ENCODE assay signal across 8 cellular contexts in the genomic region with DNA sequence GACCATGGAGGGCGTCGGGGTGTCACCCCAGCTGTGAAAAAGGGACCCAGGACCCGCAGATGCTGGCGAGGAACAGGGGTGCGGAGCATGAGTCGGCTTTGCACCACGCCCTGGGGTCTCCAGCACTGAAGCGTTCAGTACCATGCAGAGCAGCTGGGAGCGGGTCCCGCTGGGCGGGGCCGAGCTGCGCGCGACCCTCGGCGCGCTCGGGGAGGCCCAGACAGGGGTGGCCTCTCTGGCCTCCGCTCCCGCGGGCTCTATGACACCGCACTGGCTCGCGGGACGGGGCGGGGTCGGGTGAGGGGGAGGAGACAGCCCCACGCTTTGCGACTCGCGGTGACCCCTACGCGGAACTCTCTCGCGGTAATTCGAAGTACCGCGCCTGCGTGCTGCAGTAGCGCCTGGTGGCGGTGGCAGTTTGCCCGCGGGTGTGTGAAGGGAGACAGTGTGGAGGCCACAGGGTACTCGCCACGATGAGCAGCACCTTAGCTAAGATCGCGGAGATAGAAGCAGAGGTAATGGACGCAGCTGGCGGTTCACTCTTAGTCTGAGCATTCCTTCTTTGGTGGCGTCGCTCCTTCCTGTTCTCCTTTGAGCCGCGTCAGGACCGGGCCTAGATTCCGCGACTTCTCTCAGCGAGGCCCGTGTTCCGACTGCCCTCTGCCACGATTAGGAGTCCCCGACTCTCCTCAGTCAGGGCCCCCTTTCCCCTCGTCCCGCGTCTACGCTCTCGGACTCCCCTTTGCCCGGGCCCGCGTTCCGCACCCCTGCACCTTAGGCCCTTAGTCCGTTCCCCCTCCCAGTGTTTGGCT. TPM values are rescaled to one million over a fixed set of nuclear protein-coding genes. Genes with fewer than 3 reads are reported as not detected.
DNase-seq lines count a peak whose midpoint lies in the region; ATAC-seq and TF ChIP-seq lines count a peak whose summit lies in the region.

Gene DRG1, plus strand, starts transcription at position 394 of the 812 bp plus-strand sequence. Its CDS starts 80 bp downstream, at position 474.

- peaks cover 9 to 48% (median 22%) of the 10 kb centered on the region in 6 donors for H3K4me1 ChIP-seq in spleen

- POLR2A ChIA-PET in AG04450 (lab: Yijun Ruan, JAX) = interaction anchor here (0.5 to 1.1 kb wide), 5 partner anchors 17 to 240 kb away, joined by 3 to 5 read pairs (median 4); partner anchors contain the start of gene PATZ1
- POLR2A ChIA-PET in WTC11 (lab: Charles Lee) = interaction anchor here (1.0 to 1.5 kb wide), 2 partner anchors 53 to 86 kb away, joined by 3 to 9 read pairs; partner anchors contain the start of gene PATZ1

- H3K27me3 Mint-ChIP-seq in WTC11 (ENCODE audit: low read depth) = peaks cover 1% of the 10 kb centered on the region; the same call in 1 of the 2 replicates
- H3K27me3 Mint-ChIP-seq in immature natural killer cell (ENCODE audit: low read depth in 3 of 3) = peaks cover under 1 to 3% (median 2%) of the 10 kb centered on the region in 3 donors

- ATAC-seq in GM18907 (IDR thresholded peaks at IDR 0.05; ENCODE audit: unreplicated experiment) (peak; percentile 92), HG03159 (IDR thresholded peaks at IDR 0.05; ENCODE audit: unreplicated experiment) (peak; percentile 91), WTC11 (peak; percentile 99)

- TF ChIP-seq CTCF in AG04450 (IDR thresholded peaks at IDR 0.05; ENCODE audit: low read depth, low read length) (no peak), WTC11 (IDR thresholded peaks at IDR 0.05) (no peak), cardiac fibroblast (IDR thresholded peaks at IDR 0.05; ENCODE audit: low read depth, low read length) (no peak), spleen (IDR thresholded peaks at IDR 0.05 in 8 of 11, conservative IDR thresholded peaks at IDR 0.05 in 3 of 11) (peak in 8 of 11 experiments; percentile 12 to 53 (median 40))

- peak within 1 kb of the TSS; percentile 68 for H3K27ac ChIP-seq in AG04450 (ENCODE audit: low read depth, low read length)
- peak within 1 kb of the TSS; percentile 73 to 91 (median 84) for H3K27ac ChIP-seq in spleen

- H3K9me3 Mint-ChIP-seq in WTC11 = peaks cover 2% of the 10 kb centered on the region
- no peaks in the 10 kb centered on the region for H3K9me3 Mint-ChIP-seq in immature natural killer cell

- intact Hi-C loops in spleen (cut with DNase I; ENCODE audit: low total_unique reads) = loop anchor here (5.0 kb wide), 1 partner anchor 52 kb away; the partner anchor contains the start of gene PATZ1

- DNase-seq in AG04450 (ENCODE audit: low read depth, low spot score) (peak; percentile 81), NCI-H2227 treated with DMSO at 0.1 percent for 48 hours (lab: John Stamatoyannopoulos, UW) (peak; percentile 84), WTC11 (ENCODE audit: low spot score) (peak; percentile 96), cardiac fibroblast (ENCODE audit: low read depth in 2 of 2) (peak; percentile 95 to 97), immature natural killer cell (peak; percentile 96), spleen (peak; percentile 99)

- H3K27me3 ChIP-seq in AG04450 (ENCODE audit: control insufficient read depth, insufficient read depth, low read length) = no peaks in the 10 kb centered on the region
- H3K27me3 ChIP-seq in spleen (replicated peaks in 1 of 7) = no peaks in the 10 kb centered on the region

- peaks cover 18% of the 10 kb centered on the region for H3K36me3 Mint-ChIP-seq in WTC11
- peaks cover 5 to 10% (median 6%) of the 10 kb centered on the region in 3 donors for H3K36me3 Mint-ChIP-seq in immature natural killer cell

- WGBS in spleen, 5 donors = 0 to 1% (median 1%) methylated on average over 59 to 72 of the region's 72 CpGs

- CTCF ChIA-PET in AG04450 (lab: Charles Lee) = interaction anchor here (1.1 kb wide), 1 partner anchor 86 kb away, joined by 3 read pairs; no protein-coding TSS in a partner anchor
- CTCF ChIA-PET in WTC11 (lab: Charles Lee) = interaction anchor here (1.0 to 1.2 kb wide), 2 partner anchors 53 to 266 kb away, joined by 3 to 7 read pairs; partner anchors contain the start of gene PATZ1

- TF ChIP-seq POLR2A in spleen (IDR thresholded peaks at IDR 0.05) = peak; percentile 66 to 92 (median 89)

- H3K36me3 ChIP-seq in spleen = peaks cover 0 to 35% (median 21%) of the 10 kb centered on the region in 6 donors

- no peaks in the 10 kb centered on the region for H3K9me3 ChIP-seq in AG04450 (ENCODE audit: control insufficient read depth, insufficient read depth, low read length)
- no peaks in the 10 kb centered on the region for H3K9me3 ChIP-seq in spleen

- H3K4me1 Mint-ChIP-seq in WTC11 (peaks cover 11% of the 10 kb centered on the region), immature natural killer cell (peaks cover 20 to 31% of the 10 kb centered on the region in 2 donors)

- H3K4me3 ChIP-seq in AG04450 (ENCODE audit: low read depth, low read length) = peak within 1 kb of the TSS; percentile 97
- peak within 1 kb of the TSS; percentile 88 to 96 for H3K4me3 ChIP-seq in cardiac fibroblast (replicated peaks in 1 of 2; ENCODE audit: low read depth in 2 of 2, low read length in 2 of 2)
- H3K4me3 ChIP-seq in spleen = peak within 1 kb of the TSS; percentile 64 to 96 (median 81)

- peak within 1 kb of the TSS; percentile 97 for H3K4me3 Mint-ChIP-seq in WTC11
- H3K4me3 Mint-ChIP-seq in immature natural killer cell = peak within 1 kb of the TSS; percentile 94 to 98 (median 95)

- H3K27ac Mint-ChIP-seq in WTC11 = peak within 1 kb of the TSS; percentile 93
- H3K27ac Mint-ChIP-seq in immature natural killer cell = peak within 1 kb of the TSS; percentile 91 to 98 (median 96)

TF ChIP-seq in WTC11, 78 proteins besides CTCF, POLR2A, EP300 and RAD21 (continues in another document):
- TF ChIP-seq NFATC4 (CRISPR knock-in tag; IDR thresholded peaks at IDR 0.05) (no peak), ZNF232 (CRISPR knock-in tag; IDR thresholded peaks at IDR 0.05) (peak; percentile 37; the same call in 1 of the 2 replicates), PRDM15 (CRISPR knock-in tag; IDR thresholded peaks at IDR 0.05) (peak; percentile 53; the same call in 1 of the 2 replicates), ZNF138 (CRISPR knock-in tag; conservative IDR thresholded peaks at IDR 0.05) (0 out of 2 replicates have a peak, but pooled peaks have one; percentile 53), ZNF263 (CRISPR knock-in tag; IDR thresholded peaks at IDR 0.05; ENCODE audit: low read depth) (no peak), ZNF423 (CRISPR knock-in tag; IDR thresholded peaks at IDR 0.05) (0 out of 2 replicates have a peak, but pooled peaks have one; percentile 10), IRF2 (CRISPR knock-in tag; IDR thresholded peaks at IDR 0.05; ENCODE audit: borderline replicate concordance, low read depth) (no peak), JUN (CRISPR knock-in tag; IDR thresholded peaks at IDR 0.05) (peak; percentile 34; the same call in 1 of the 2 replicates), TEAD1 (CRISPR knock-in tag; IDR thresholded peaks at IDR 0.05) (peak; percentile 78)
- TF ChIP-seq, protein P1, sequence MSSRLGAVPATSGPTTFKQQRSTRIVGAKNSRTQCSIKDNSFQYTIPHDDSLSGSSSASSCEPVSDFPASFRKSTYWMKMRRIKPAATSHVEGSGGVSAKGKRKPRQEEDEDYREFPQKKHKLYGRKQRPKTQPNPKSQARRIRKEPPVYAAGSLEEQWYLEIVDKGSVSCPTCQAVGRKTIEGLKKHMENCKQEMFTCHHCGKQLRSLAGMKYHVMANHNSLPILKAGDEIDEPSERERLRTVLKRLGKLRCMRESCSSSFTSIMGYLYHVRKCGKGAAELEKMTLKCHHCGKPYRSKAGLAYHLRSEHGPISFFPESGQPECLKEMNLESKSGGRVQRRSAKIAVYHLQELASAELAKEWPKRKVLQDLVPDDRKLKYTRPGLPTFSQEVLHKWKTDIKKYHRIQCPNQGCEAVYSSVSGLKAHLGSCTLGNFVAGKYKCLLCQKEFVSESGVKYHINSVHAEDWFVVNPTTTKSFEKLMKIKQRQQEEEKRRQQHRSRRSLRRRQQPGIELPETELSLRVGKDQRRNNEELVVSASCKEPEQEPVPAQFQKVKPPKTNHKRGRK (CRISPR knock-in tag; IDR thresholded peaks at IDR 0.05; ENCODE audit: borderline replicate concordance) = no peak
- TF ChIP-seq, protein P2, sequence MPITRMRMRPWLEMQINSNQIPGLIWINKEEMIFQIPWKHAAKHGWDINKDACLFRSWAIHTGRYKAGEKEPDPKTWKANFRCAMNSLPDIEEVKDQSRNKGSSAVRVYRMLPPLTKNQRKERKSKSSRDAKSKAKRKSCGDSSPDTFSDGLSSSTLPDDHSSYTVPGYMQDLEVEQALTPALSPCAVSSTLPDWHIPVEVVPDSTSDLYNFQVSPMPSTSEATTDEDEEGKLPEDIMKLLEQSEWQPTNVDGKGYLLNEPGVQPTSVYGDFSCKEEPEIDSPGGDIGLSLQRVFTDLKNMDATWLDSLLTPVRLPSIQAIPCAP (CRISPR knock-in tag; IDR thresholded peaks at IDR 0.05) = peak; percentile 86; the same call in 1 of the 2 replicates

RNA-seq across cellular contexts. Expression of gene DRG1, which starts in this region (rescaled TPM):
- polyA plus RNA-seq in AG04450 (2011; rRNA removed) (90.8 and 108 TPM in 2 replicates), immature natural killer cell (100 to 1,000 TPM in 2 of 3 donors, 10 to 100 TPM in 1; 82.0 to 129 (median 105) TPM), spleen (10 to 100 TPM; 33.8 to 40.6 (median 35.3) TPM)
- 65.1 and 76.9 TPM in 2 replicates for polyA minus RNA-seq in AG04450 (2011; rRNA and poly(A)+ RNA removed)
- total RNA-seq in WTC11 (2021) (60.4 to 79.2 TPM (median 64.0 TPM) in 3 replicates), spleen (10 to 100 TPM; 33.4 to 48.6 (median 41.7) TPM)

Comparison
In these comparisons a context has a peak if more than half of its experiments do, and no peak if none do; other contexts are left out.
1. Peak in every context shown above with its lines: DNase-seq, ATAC-seq, H3K4me3 ChIP-seq and H3K27ac ChIP-seq.
2. CTCF ChIP-seq: peak in spleen (8 of 11); none in AG04450 (single experiment), WTC11 (single experiment) and cardiac fibroblast (single experiment).